In the genomic region with DNA sequence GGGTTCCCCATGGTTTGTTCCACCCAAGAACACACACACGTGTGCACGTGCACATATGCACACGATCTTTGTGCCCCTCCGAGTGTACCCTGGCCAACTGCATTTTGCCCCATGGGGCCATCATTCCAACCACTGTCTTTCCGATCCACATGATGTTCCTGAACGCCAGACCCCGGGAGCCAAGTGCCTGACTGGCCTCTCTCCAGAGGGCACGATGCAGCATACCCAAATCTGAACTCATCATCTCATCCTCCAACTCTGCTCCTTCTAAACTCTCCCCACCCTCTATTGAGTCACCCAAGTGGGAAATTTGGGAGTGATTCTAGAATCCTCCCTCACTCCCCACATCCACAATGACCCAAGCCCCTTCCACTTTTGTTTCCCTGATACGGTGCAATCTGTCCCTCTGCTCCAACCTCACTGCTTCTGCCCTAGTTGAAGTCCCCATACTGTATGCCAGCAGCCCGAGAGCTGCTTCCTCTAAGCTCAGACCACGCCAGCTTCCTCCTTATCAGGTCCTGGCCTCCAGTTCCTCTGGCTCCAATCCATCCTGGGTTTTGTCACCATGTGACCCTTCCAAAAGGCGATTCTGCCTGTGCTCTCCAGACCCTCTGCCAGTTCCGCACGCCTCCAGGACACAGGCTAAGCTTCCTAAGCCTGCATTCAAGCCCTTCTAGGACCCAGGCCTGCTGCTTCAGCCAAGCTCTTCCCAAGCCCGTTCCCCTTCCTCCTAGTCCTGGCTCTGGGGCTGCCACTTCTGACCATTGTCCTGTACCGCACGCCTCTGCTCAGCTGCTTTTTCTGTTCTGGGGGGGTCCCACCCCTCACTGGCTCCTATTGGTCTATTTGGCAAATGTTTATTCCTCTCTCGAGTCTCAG, we compare ENCODE assay signal across 7 cellular contexts. TPM values are rescaled to one million over a fixed set of nuclear protein-coding genes. Genes with fewer than 3 reads are reported as not detected.
DNase-seq lines count a peak whose midpoint lies in the region; ATAC-seq and TF ChIP-seq lines count a peak whose summit lies in the region.
"Had no signal": no experiment of that assay in that cellular context is flagged by ENCODE, and none has a peak within 500 bp of the region (broad histone marks: within the 10 kb centered on the region; RNA-seq: fewer than 3 reads in every experiment).

No MANE protein-coding gene starts in this region.

- ATAC-seq in heart right ventricle = peak; percentile 83 to 94 (median 91)

- intact Hi-C loops in heart right ventricle (cut with DNase I) = no loop called here

- H3K9me3 ChIP-seq in heart right ventricle = no peaks in the 10 kb centered on the region
- H3K9me3 ChIP-seq in subcutaneous abdominal adipose tissue (ENCODE audit: control insufficient read depth in 5 of 5, low read length in 5 of 5) = no peaks in the 10 kb centered on the region

- peak overlapping the region in 2 of 10 donors; percentile 4 to 16 for H3K4me3 ChIP-seq in heart right ventricle
- peak overlapping the region in 4 of 5 donors; percentile 5 to 37 (median 21) for H3K4me3 ChIP-seq in subcutaneous abdominal adipose tissue (ENCODE audit: low read depth in 1 of 5, low read length in 5 of 5)

- peak overlapping the region in 9 of 10 donors; percentile 44 to 83 (median 77) for H3K27ac ChIP-seq in heart right ventricle
- peak overlapping the region; percentile 37 for H3K27ac ChIP-seq in subcutaneous abdominal adipose tissue (ENCODE audit: low read depth, low read length)

- H3K4me1 ChIP-seq in heart right ventricle (peaks cover 7 to 48% (median 39%) of the 10 kb centered on the region in 9 donors), subcutaneous abdominal adipose tissue (ENCODE audit: control insufficient read depth in 5 of 5, insufficient read depth in 5 of 5, low read length in 5 of 5) (peaks cover 9 to 36% (median 26%) of the 10 kb centered on the region in 5 donors)

- WGBS in heart right ventricle, 2 donors = 35 to 39% methylated on average over 18 of the region's 18 CpGs

- H3K27me3 ChIP-seq in heart right ventricle (no peaks in the 10 kb centered on the region), subcutaneous abdominal adipose tissue (ENCODE audit: control insufficient read depth in 5 of 5, insufficient read depth in 4 of 5, low read length in 5 of 5) (no peaks in the 10 kb centered on the region)

- H3K36me3 ChIP-seq in heart right ventricle = peaks cover 0 to 13% (median 0%) of the 10 kb centered on the region in 9 donors
- H3K36me3 ChIP-seq in subcutaneous abdominal adipose tissue (ENCODE audit: control insufficient read depth in 5 of 5, insufficient read depth in 5 of 5, low read length in 5 of 5) = peaks cover 0 to 2% (median 0%) of the 10 kb centered on the region in 5 donors

- no peak for TF ChIP-seq CTCF in heart right ventricle (IDR thresholded peaks at IDR 0.05)

- peak overlapping the region in 3 of 5 donors; percentile 15 to 44 (median 26) for H3K9ac ChIP-seq in subcutaneous abdominal adipose tissue (ENCODE audit: low read length in 5 of 5)

- DNase-seq in SKM-1 treated with dmso at 0.1 percent for 144 hours (lab: John Stamatoyannopoulos, UW; ENCODE audit: unreplicated experiment) (peak; percentile 71), heart right ventricle (peak; percentile 44 to 81), NAMALWA (ENCODE audit: low spot score) (no peak), NCI-H2081 (lab: John Stamatoyannopoulos, UW) (no peak)
- DNase-seq: activated CD4-positive, alpha-beta T cell treated with anti-CD3 and anti-CD28 coated beads, Interleukin-2, amount 50 U/mL, for 1 hour; NCI-H2029 had no signal

RNA-seq across cellular contexts. Expression of gene TMEM208, which starts 10.1 kb away (rescaled TPM):
- total RNA-seq in heart right ventricle = 10 to 100 TPM in 6 of 10 donors, 1 to 10 TPM in 4; 7.6 to 22.1 (median 11.7) TPM
- 10 to 100 TPM; 74.7 to 92.0 TPM for polyA plus RNA-seq in heart right ventricle

RNA-seq across cellular contexts. Expression of gene ELMO3, which starts 17.9 kb away (rescaled TPM):
- total RNA-seq in heart right ventricle = 1 to 10 TPM in 1 of 10 donors, under 1 TPM in 9; 0.19 to 1.1 (median 0.42) TPM
- 1 to 10 TPM; 1.3 to 1.9 TPM for polyA plus RNA-seq in heart right ventricle

RNA-seq across cellular contexts. Expression of gene E2F4, which starts 24.9 kb away (rescaled TPM):
- 10 to 100 TPM; 21.9 to 45.6 (median 28.6) TPM for total RNA-seq in heart right ventricle
- polyA plus RNA-seq in heart right ventricle = 10 to 100 TPM; 33.4 to 38.4 TPM

RNA-seq across cellular contexts. Expression of gene EXOC3L1, which starts 26.9 kb away (rescaled TPM):
- 1 to 10 TPM; 1.8 to 4.8 (median 3.0) TPM for total RNA-seq in heart right ventricle
- polyA plus RNA-seq in heart right ventricle = 1 to 10 TPM; 7.7 to 8.8 TPM

RNA-seq across cellular contexts. Expression of gene FHOD1, which starts 30.4 kb away (rescaled TPM):
- total RNA-seq in heart right ventricle = 10 to 100 TPM; 11.6 to 26.2 (median 19.1) TPM
- polyA plus RNA-seq in heart right ventricle = 10 to 100 TPM; 16.6 to 71.1 TPM

Comparison
In these comparisons a context has a peak if more than half of its experiments do, and no peak if none do; other contexts are left out.
1. DNase-seq: peak in SKM-1 treated with dmso at 0.1 percent for 144 hours (single experiment) and heart right ventricle (2 of 2); none in NAMALWA (single experiment) and NCI-H2081 (0 of 2).